In genomic region chr12:104710940-104711725, GRCh38 we compare ENCODE assay signal across 10 cellular contexts.
DNase-seq lines count a peak whose midpoint lies in the region; ATAC-seq and TF ChIP-seq lines count a peak whose summit lies in the region.
"Had no signal": no experiment of that assay in that cellular context is flagged by ENCODE, and none has a peak within 500 bp of the region (broad histone marks: within the 10 kb centered on the region; RNA-seq: fewer than 3 reads in every experiment).

No MANE protein-coding gene starts in this region.

- TF ChIP-seq CTCF in ascending aorta (IDR thresholded peaks at IDR 0.05) (no peak), MM.1S (IDR thresholded peaks at IDR 0.05; ENCODE audit: low read length) (no peak), nephron progenitor cell (IDR thresholded peaks at IDR 0.05) (no peak)

- H3K4me3 ChIP-seq in ascending aorta: no peak overlapping the region
- no peak overlapping the region for H3K4me3 ChIP-seq in MM.1S (ENCODE audit: low read length)

- H2AFZ ChIP-seq in MM.1S (ENCODE audit: low read length): no peak overlapping the region

- H3K4me3 Mint-ChIP-seq in stimulated activated effector memory CD8-positive, alpha-beta T cell treated with anti-CD3 and anti-CD28 coated beads, Interleukin-12 subunit alpha, Interleukin-12 subunit beta, amount 100 ng/mL, for 72 hours: no peak overlapping the region
- no peak overlapping the region for H3K4me3 Mint-ChIP-seq in nephron progenitor cell

- ATAC-seq in left ventricle myocardium superior: peak; percentile 71
- ATAC-seq in stimulated activated effector memory CD8-positive, alpha-beta T cell treated with anti-CD3 and anti-CD28 coated beads, Interleukin-12 subunit alpha, Interleukin-12 subunit beta, amount 100 ng/mL, for 72 hours: no peak
- no peak for ATAC-seq in HG02973 (IDR thresholded peaks at IDR 0.05; ENCODE audit: unreplicated experiment)

- H3K4me1 ChIP-seq in ascending aorta (peaks cover 10 to 25% of the 10 kb centered on the region in 2 donors), MM.1S (ENCODE audit: low read length) (no peaks in the 10 kb centered on the region)

- peaks cover 7% of the 10 kb centered on the region for H3K36me3 Mint-ChIP-seq in stimulated activated effector memory CD8-positive, alpha-beta T cell treated with anti-CD3 and anti-CD28 coated beads, Interleukin-12 subunit alpha, Interleukin-12 subunit beta, amount 100 ng/mL, for 72 hours
- H3K36me3 Mint-ChIP-seq in nephron progenitor cell (ENCODE audit: low read depth): no peaks in the 10 kb centered on the region

- no peak overlapping the region for H3K9ac ChIP-seq in MM.1S (ENCODE audit: low read length)

- peaks cover 8% of the 10 kb centered on the region for H3K27me3 Mint-ChIP-seq in nephron progenitor cell (ENCODE audit: low read depth, poor library complexity)

- H3K27ac Mint-ChIP-seq in stimulated activated effector memory CD8-positive, alpha-beta T cell treated with anti-CD3 and anti-CD28 coated beads, Interleukin-12 subunit alpha, Interleukin-12 subunit beta, amount 100 ng/mL, for 72 hours: peak overlapping the region; percentile 47
- H3K27ac Mint-ChIP-seq in nephron progenitor cell: no peak overlapping the region

- H3K4me1 Mint-ChIP-seq in stimulated activated effector memory CD8-positive, alpha-beta T cell treated with anti-CD3 and anti-CD28 coated beads, Interleukin-12 subunit alpha, Interleukin-12 subunit beta, amount 100 ng/mL, for 72 hours: peaks cover 55% of the 10 kb centered on the region
- H3K4me1 Mint-ChIP-seq in nephron progenitor cell: peaks cover 69% of the 10 kb centered on the region

- no peak overlapping the region for H3K4me2 ChIP-seq in MM.1S (ENCODE audit: low read depth, low read length)

- intact Hi-C loops in ascending aorta (cut with DNase I): no loop called here
- intact Hi-C loops in left ventricle myocardium superior (cut with micrococcal nuclease): no loop called here

- H3K36me3 ChIP-seq in ascending aorta (no peaks in the 10 kb centered on the region), MM.1S (replicated peaks; ENCODE audit: insufficient read depth, low read length) (no peaks in the 10 kb centered on the region)

- H3K9me2 ChIP-seq in MM.1S (replicated peaks; ENCODE audit: insufficient read depth, low read length): no peaks in the 10 kb centered on the region

- H3K27me3 ChIP-seq in ascending aorta: no peaks in the 10 kb centered on the region
- H3K27me3 ChIP-seq in MM.1S (replicated peaks; ENCODE audit: insufficient read depth, low read length): no peaks in the 10 kb centered on the region

- H3K9me3 ChIP-seq in ascending aorta: no peaks in the 10 kb centered on the region
- no peaks in the 10 kb centered on the region for H3K9me3 ChIP-seq in MM.1S (replicated peaks; ENCODE audit: insufficient read depth, low read length)

- no peaks in the 10 kb centered on the region for H3F3A ChIP-seq in MM.1S (ENCODE audit: insufficient read depth, low read length)

- no peaks in the 10 kb centered on the region for H3K79me2 ChIP-seq in MM.1S (ENCODE audit: low read length)

- H4K20me1 ChIP-seq in MM.1S (ENCODE audit: insufficient read depth, low read length): no peaks in the 10 kb centered on the region

- H3K27ac ChIP-seq in ascending aorta: peak overlapping the region; percentile 15 to 34
- H3K27ac ChIP-seq in MM.1S (ENCODE audit: low read length): no peak overlapping the region

- H3K9me3 Mint-ChIP-seq in stimulated activated effector memory CD8-positive, alpha-beta T cell treated with anti-CD3 and anti-CD28 coated beads, Interleukin-12 subunit alpha, Interleukin-12 subunit beta, amount 100 ng/mL, for 72 hours: no peaks in the 10 kb centered on the region
- H3K9me3 Mint-ChIP-seq in nephron progenitor cell: no peaks in the 10 kb centered on the region

- DNase-seq in ELR (ENCODE audit: low read depth) (peak; percentile 59), ascending aorta (ENCODE audit: low spot score in 2 of 2) (no peak), left ventricle myocardium superior (no peak), MM.1S (no peak), nephron progenitor cell (no peak), T-helper 1 cell (no peak)
- no peak for DNase-seq in stimulated activated effector memory CD8-positive, alpha-beta T cell treated with anti-CD3 and anti-CD28 coated beads, Interleukin-12 subunit alpha, Interleukin-12 subunit beta, amount 100 ng/mL, for 72 hours (ENCODE audit: low spot score in 2 of 2)
- DNase-seq: central memory CD4-positive, alpha-beta T cell; NCI-H146 had no signal
